ENCODE assay signal across 34 cellular contexts in genomic region chr10:25697412-25697811, GRCh38.
"Had no signal": no experiment of that assay in that cellular context is flagged by ENCODE, and none has a peak within 500 bp of the region (broad histone marks: within the 10 kb centered on the region; RNA-seq: fewer than 3 reads in every experiment).

No MANE protein-coding gene starts in this region.

- H3K9me3 Mint-ChIP-seq: activated B cell treated with CpG ODN at 0.5 μM for 24 hours; activated CD4-positive, alpha-beta memory T cell treated with anti-CD3 and anti-CD28 coated beads for 36 hours; activated CD4-positive, alpha-beta T cell treated with anti-CD3 and anti-CD28 coated beads, Interleukin-2, amount 10 ng/mL, durations not matched to agents 24 days and 14 days; activated CD8-positive, alpha-beta T cell treated with anti-CD3 and anti-CD28 coated beads for 36 hours; activated naive CD4-positive, alpha-beta T cell treated with anti-CD3 and anti-CD28 coated beads for 36 hours; activated naive CD4-positive, alpha-beta T cell treated with anti-CD3 and anti-CD28 coated beads, Interleukin-2, amount 50 U/mL, for 72 hours; activated naive CD8-positive, alpha-beta T cell treated with anti-CD3 and anti-CD28 coated beads for 36 hours; activated T-cell treated with anti-CD3 and anti-CD28 coated beads, Interleukin-2, amount 50 U/mL, for 4 hours; activated T-cell treated with anti-CD3 and anti-CD28 coated beads, Interleukin-2, amount 50 U/mL, for 72 hours; activated T-helper 1 cell treated with anti-CD3 and anti-CD28 coated beads, Interleukin-12 subunit alpha, Interleukin-12 subunit beta, Interleukin-2, Interleukin-4 antibody, amounts not matched to agents 30 ng/mL and 10 ng/mL and 1 ng/mL, durations not matched to agents 14 hours and 24 hours and 36 hours; activated T-helper 17 cell treated with anti-CD3 and anti-CD28 coated beads, Interleukin-2, amount 50 U/mL, for 72 hours; T-helper 2 cell treated with Interferon-gamma antibody and Interleukin-4, amounts not matched to agents 5 μg/mL and 100 μg/mL, for 36 hours had no signal

- H3K4me3 ChIP-seq: adrenal gland, body of pancreas, breast epithelium had no signal

- H3K27ac Mint-ChIP-seq: activated B cell treated with CpG ODN at 0.5 μM for 24 hours; activated CD4-positive, alpha-beta memory T cell treated with anti-CD3 and anti-CD28 coated beads for 36 hours; activated CD4-positive, alpha-beta T cell treated with anti-CD3 and anti-CD28 coated beads, Interleukin-2, amount 10 ng/mL, durations not matched to agents 24 days and 14 days; activated CD8-positive, alpha-beta T cell treated with anti-CD3 and anti-CD28 coated beads for 36 hours; activated naive CD4-positive, alpha-beta T cell treated with anti-CD3 and anti-CD28 coated beads for 36 hours; activated naive CD4-positive, alpha-beta T cell treated with anti-CD3 and anti-CD28 coated beads, Interleukin-2, amount 50 U/mL, for 72 hours; activated naive CD8-positive, alpha-beta T cell treated with anti-CD3 and anti-CD28 coated beads for 36 hours; activated T-cell treated with anti-CD3 and anti-CD28 coated beads, Interleukin-2, amount 50 U/mL, for 72 hours; activated T-helper 1 cell treated with anti-CD3 and anti-CD28 coated beads, Interleukin-12 subunit alpha, Interleukin-12 subunit beta, Interleukin-2, Interleukin-4 antibody, amounts not matched to agents 30 ng/mL and 10 ng/mL and 1 ng/mL, durations not matched to agents 14 hours and 24 hours and 36 hours; activated T-helper 17 cell treated with anti-CD3 and anti-CD28 coated beads, Interleukin-2, amount 50 U/mL, for 72 hours; T-helper 2 cell treated with Interferon-gamma antibody and Interleukin-4, amounts not matched to agents 5 μg/mL and 100 μg/mL, for 36 hours had no signal

- H3K4me1 Mint-ChIP-seq: activated CD4-positive, alpha-beta T cell treated with anti-CD3 and anti-CD28 coated beads, Interleukin-2, amount 10 ng/mL, durations not matched to agents 24 days and 14 days; activated naive CD8-positive, alpha-beta T cell treated with anti-CD3 and anti-CD28 coated beads for 36 hours; activated T-helper 17 cell treated with anti-CD3 and anti-CD28 coated beads, Interleukin-2, amount 50 U/mL, for 72 hours had no signal

- H3K36me3 Mint-ChIP-seq: activated CD4-positive, alpha-beta memory T cell treated with anti-CD3 and anti-CD28 coated beads for 36 hours; activated naive CD4-positive, alpha-beta T cell treated with anti-CD3 and anti-CD28 coated beads, Interleukin-2, amount 50 U/mL, for 72 hours; activated naive CD8-positive, alpha-beta T cell treated with anti-CD3 and anti-CD28 coated beads for 36 hours had no signal

- H3K27ac ChIP-seq: adrenal gland, body of pancreas, brain microvascular endothelial cell, breast epithelium had no signal

- H3K4me1 ChIP-seq: adrenal gland, body of pancreas, breast epithelium had no signal

- H3K4me3 Mint-ChIP-seq: activated B cell treated with CpG ODN at 0.5 μM for 24 hours; activated CD4-positive, alpha-beta memory T cell treated with anti-CD3 and anti-CD28 coated beads for 36 hours; activated CD4-positive, alpha-beta T cell treated with anti-CD3 and anti-CD28 coated beads, Interleukin-2, amount 10 ng/mL, durations not matched to agents 24 days and 14 days; activated CD8-positive, alpha-beta T cell treated with anti-CD3 and anti-CD28 coated beads for 36 hours; activated naive CD4-positive, alpha-beta T cell treated with anti-CD3 and anti-CD28 coated beads for 36 hours; activated naive CD8-positive, alpha-beta T cell treated with anti-CD3 and anti-CD28 coated beads for 36 hours; activated T-cell treated with anti-CD3 and anti-CD28 coated beads, Interleukin-2, amount 50 U/mL, for 4 hours; activated T-cell treated with anti-CD3 and anti-CD28 coated beads, Interleukin-2, amount 50 U/mL, for 72 hours; activated T-helper 1 cell treated with anti-CD3 and anti-CD28 coated beads, Interleukin-12 subunit alpha, Interleukin-12 subunit beta, Interleukin-2, Interleukin-4 antibody, amounts not matched to agents 30 ng/mL and 10 ng/mL and 1 ng/mL, durations not matched to agents 14 hours and 24 hours and 36 hours; activated T-helper 17 cell treated with anti-CD3 and anti-CD28 coated beads, Interleukin-2, amount 50 U/mL, for 72 hours; T-helper 2 cell treated with Interferon-gamma antibody and Interleukin-4, amounts not matched to agents 5 μg/mL and 100 μg/mL, for 36 hours had no signal

- H3K27me3 Mint-ChIP-seq: activated B cell treated with CpG ODN at 0.5 μM for 24 hours; activated CD4-positive, alpha-beta memory T cell treated with anti-CD3 and anti-CD28 coated beads for 36 hours; activated CD4-positive, alpha-beta T cell treated with anti-CD3 and anti-CD28 coated beads, Interleukin-2, amount 10 ng/mL, durations not matched to agents 24 days and 14 days; activated CD8-positive, alpha-beta T cell treated with anti-CD3 and anti-CD28 coated beads for 36 hours had no signal

- H3K9me3 ChIP-seq: adrenal gland, body of pancreas, breast epithelium had no signal

- ATAC-seq: activated CD8-positive, alpha-beta T cell treated with anti-CD3 and anti-CD28 coated beads for 36 hours; activated naive CD4-positive, alpha-beta T cell treated with anti-CD3 and anti-CD28 coated beads, Interleukin-2, amount 50 U/mL, for 72 hours; activated T-cell treated with anti-CD3 and anti-CD28 coated beads, Interleukin-2, amount 50 U/mL, for 4 hours; activated T-cell treated with anti-CD3 and anti-CD28 coated beads, Interleukin-2, amount 50 U/mL, for 72 hours; activated T-helper 17 cell treated with anti-CD3 and anti-CD28 coated beads, Interleukin-2, amount 50 U/mL, for 72 hours; body of pancreas had no signal

- H3K27me3 ChIP-seq: adrenal gland, body of pancreas, brain microvascular endothelial cell had no signal

- FAIRE-seq: astrocyte, TTC549 had no signal

- H3K36me3 ChIP-seq: adrenal gland, brain microvascular endothelial cell, breast epithelium had no signal

- DNase-seq: activated B cell treated with CpG ODN at 0.5 μM for 24 hours; activated CD4-positive, alpha-beta memory T cell treated with anti-CD3 and anti-CD28 coated beads for 36 hours; activated CD4-positive, alpha-beta T cell treated with anti-CD3 and anti-CD28 coated beads for 4 hours; activated CD4-positive, alpha-beta T cell treated with anti-CD3 and anti-CD28 coated beads, Interleukin-2, amount 10 ng/mL, durations not matched to agents 24 days and 14 days; activated CD4-positive, alpha-beta T cell treated with anti-CD3 and anti-CD28 coated beads, Interleukin-2, amount 50 U/mL, for 1 hour; activated CD4-positive, alpha-beta T cell treated with anti-CD3 and anti-CD28 coated beads, Interleukin-2, amount 50 U/mL, for 4 hours; activated CD4-positive, CD25-positive, alpha-beta regulatory T cell treated with anti-CD3 and anti-CD28 coated beads, Interleukin-2, amount 50 U/mL, for 72 hours; activated CD8-positive, alpha-beta memory T cell treated with anti-CD3 and anti-CD28 coated beads, Interleukin-2, amount 50 U/mL, for 4 hours; activated CD8-positive, alpha-beta T cell treated with anti-CD3 and anti-CD28 coated beads for 36 hours; activated effector memory CD4-positive, alpha-beta T cell treated with anti-CD3 and anti-CD28 coated beads, Interleukin-2, amount 50 U/mL, for 16 hours; activated gamma-delta T cell treated with Interleukin-2 at 50 U/mL for 16 hours; activated naive CD4-positive, alpha-beta T cell; activated naive CD4-positive, alpha-beta T cell treated with anti-CD3 and anti-CD28 coated beads for 36 hours; activated naive CD4-positive, alpha-beta T cell treated with anti-CD3 and anti-CD28 coated beads, Interleukin-2, amount 50 U/mL, for 16 hours; activated naive CD8-positive, alpha-beta T cell treated with anti-CD3 and anti-CD28 coated beads for 36 hours; activated T-cell treated with anti-CD3 and anti-CD28 coated beads for 4 hours; activated T-cell treated with anti-CD3 and anti-CD28 coated beads, Interleukin-2, amount 50 U/mL, for 1 hour; activated T-cell treated with anti-CD3 and anti-CD28 coated beads, Interleukin-2, amount 50 U/mL, for 4 hours; activated T-cell treated with anti-CD3 and anti-CD28 coated beads, Interleukin-2, amount 50 U/mL, for 72 hours; adrenal gland; amniotic stem cell; aorta; body of pancreas; brain microvascular endothelial cell; central memory CD4-positive, alpha-beta T cell; T-helper 2 cell; T-helper 9 cell had no signal
